In genomic region chr14:76715927-76716200, GRCh38 we compare ENCODE assay signal across 28 cellular contexts. TPM values are rescaled to one million over a fixed set of nuclear protein-coding genes. Genes with fewer than 3 reads are reported as not detected.
DNase-seq lines count a peak whose midpoint lies in the region; ATAC-seq and TF ChIP-seq lines count a peak whose summit lies in the region.
"Had no signal": no experiment of that assay in that cellular context is flagged by ENCODE, and none has a peak within 500 bp of the region (broad histone marks: within the 10 kb centered on the region; RNA-seq: fewer than 3 reads in every experiment).

No MANE protein-coding gene starts in this region.

- H3K27ac ChIP-seq in heart right ventricle (peak overlapping the region; percentile 57 to 87 (median 74)), upper lobe of left lung (peak overlapping the region in 3 of 4 donors; percentile 15 to 66 (median 45))
- H3K27ac ChIP-seq: C4-2B had no signal

- TF ChIP-seq POLR2A in upper lobe of left lung (IDR thresholded peaks at IDR 0.05), result no peak

- H3K36me3 ChIP-seq in heart right ventricle, result no peaks in the 10 kb centered on the region
- H3K36me3 ChIP-seq in upper lobe of left lung, result no peaks in the 10 kb centered on the region
- H3K36me3 ChIP-seq: HAP-1 had no signal

- TF ChIP-seq CTCF in heart right ventricle (IDR thresholded peaks at IDR 0.05) (no peak), nephron (IDR thresholded peaks at IDR 0.05; ENCODE audit: unreplicated experiment in 3 of 3) (no peak), upper lobe of left lung (IDR thresholded peaks at IDR 0.05) (no peak)

- H3K4me3 Mint-ChIP-seq in nephron, result no peak overlapping the region
- H3K4me3 Mint-ChIP-seq: activated CD4-positive, alpha-beta T cell treated with anti-CD3 and anti-CD28 coated beads, Interleukin-2, amount 10 ng/mL, durations not matched to agents 24 days and 14 days; central memory CD8-positive, alpha-beta T cell; immature natural killer cell; stimulated activated naive CD8-positive, alpha-beta T cell treated with anti-CD3 and anti-CD28 coated beads, Interleukin-15, Interleukin-2, amounts not matched to agents 100 ng/mL and 50 ng/mL, for 24 hours had no signal

- intact Hi-C loops in heart right ventricle (cut with DNase I), result loop anchor here in 6 of 10 donors (5.0 to 10.0 kb wide), 6 partner anchors 46 to 379 kb away; partner anchors contain the start of genes VASH1 (in 2 of the 6) and CIPC (in 1 of the 6)

- H3K4me1 ChIP-seq in heart right ventricle, result peaks cover 19 to 74% (median 65%) of the 10 kb centered on the region in 9 donors
- peaks cover 15 to 43% (median 29%) of the 10 kb centered on the region in 4 donors for H3K4me1 ChIP-seq in upper lobe of left lung

- TF ChIP-seq EP300 in upper lobe of left lung (IDR thresholded peaks at IDR 0.05), result no peak

- H3K9me3 ChIP-seq in heart right ventricle (no peaks in the 10 kb centered on the region), upper lobe of left lung (no peaks in the 10 kb centered on the region)
- H3K9me3 ChIP-seq: HAP-1 had no signal

- WGBS in heart right ventricle, 2 donors, result 45 to 52% methylated on average over 5 of the region's 5 CpGs
- 58 to 59% methylated on average over 5 of the region's 5 CpGs for WGBS in upper lobe of left lung, 2 donors

- H3K27me3 ChIP-seq in heart right ventricle (no peaks in the 10 kb centered on the region), upper lobe of left lung (no peaks in the 10 kb centered on the region)

- peak overlapping the region; percentile 71 to 81 (median 79) for H3K27ac Mint-ChIP-seq in nephron
- H3K27ac Mint-ChIP-seq: activated CD4-positive, alpha-beta T cell treated with anti-CD3 and anti-CD28 coated beads, Interleukin-2, amount 10 ng/mL, durations not matched to agents 24 days and 14 days; immature natural killer cell; stimulated activated naive CD8-positive, alpha-beta T cell treated with anti-CD3 and anti-CD28 coated beads, Interleukin-15, Interleukin-2, amounts not matched to agents 100 ng/mL and 50 ng/mL, for 24 hours had no signal

- DNase-seq in NCI-H82 (lab: John Stamatoyannopoulos, UW) (peak; percentile 98), NCI-H82 treated with DMSO at 0.1 percent for 48 hours (lab: John Stamatoyannopoulos, UW; ENCODE audit: unreplicated experiment) (no peak), heart right ventricle (no peak), upper lobe of left lung (no peak), kidney glomerular epithelial cell (lab: John Stamatoyannopoulos, UW) (no peak), pons (ENCODE audit: low spot score) (no peak), NCI-H526 (lab: John Stamatoyannopoulos, UW) (no peak)
- DNase-seq: activated CD4-positive, alpha-beta T cell treated with anti-CD3 and anti-CD28 coated beads, Interleukin-2, amount 10 ng/mL, durations not matched to agents 24 days and 14 days; activated gamma-delta T cell; anterior cingulate cortex; DMS153; effector CD8-positive, alpha-beta T cell; immature natural killer cell; Kasumi-1; midbrain; NCI-H1092; NCI-H2107; NCI-H526 treated with DMSO at 0.1 percent for 48 hours; SIG-M5; stimulated activated CD4-positive, alpha-beta T cell treated with anti-CD3 and anti-CD28 coated beads, Interleukin-2, amount 100 ng/mL, for 48 hours; T-helper 1 cell had no signal

- H3K4me1 Mint-ChIP-seq in nephron, result peaks cover 47% of the 10 kb centered on the region
- H3K4me1 Mint-ChIP-seq: activated CD4-positive, alpha-beta T cell treated with anti-CD3 and anti-CD28 coated beads, Interleukin-2, amount 10 ng/mL, durations not matched to agents 24 days and 14 days; central memory CD8-positive, alpha-beta T cell had no signal

- ATAC-seq in heart right ventricle (no peak), upper lobe of left lung (ENCODE audit: low FRiP score in 2 of 2) (no peak)
- ATAC-seq: GM12878 had no signal

- peaks cover 3% of the 10 kb centered on the region for H3K27me3 Mint-ChIP-seq in nephron (ENCODE audit: low read depth)

- H3K4me3 ChIP-seq in heart right ventricle, result peak overlapping the region in 2 of 10 donors; percentile 2 to 8
- H3K4me3 ChIP-seq in upper lobe of left lung, result no peak overlapping the region
- H3K4me3 ChIP-seq: GM12878, HAP-1 had no signal

- peaks cover 3% of the 10 kb centered on the region for H3K9me3 Mint-ChIP-seq in nephron
- H3K9me3 Mint-ChIP-seq: activated CD4-positive, alpha-beta T cell treated with anti-CD3 and anti-CD28 coated beads, Interleukin-2, amount 10 ng/mL, durations not matched to agents 24 days and 14 days; central memory CD8-positive, alpha-beta T cell; immature natural killer cell; stimulated activated naive CD8-positive, alpha-beta T cell treated with anti-CD3 and anti-CD28 coated beads, Interleukin-15, Interleukin-2, amounts not matched to agents 100 ng/mL and 50 ng/mL, for 24 hours had no signal

- peaks cover 3% of the 10 kb centered on the region for H3K36me3 Mint-ChIP-seq in nephron (ENCODE audit: low read depth)
- H3K36me3 Mint-ChIP-seq: immature natural killer cell had no signal

RNA-seq across cellular contexts. Expression of gene VASH1, which starts 45.4 kb away (rescaled TPM):
- total RNA-seq in heart right ventricle (10 to 100 TPM in 8 of 10 donors, 1 to 10 TPM in 2; 9.1 to 20.2 (median 12.9) TPM), upper lobe of left lung (10 to 100 TPM; 12.0 to 53.5 (median 28.2) TPM)
- polyA plus RNA-seq in heart right ventricle, result 10 to 100 TPM; 13.2 to 13.6 TPM
- total RNA-seq: OCI-LY7 had no signal
